12 cellular contexts compared by ENCODE assay signal in genomic region chr4:59247032-59247431, GRCh38.
DNase-seq lines count a peak whose midpoint lies in the region; ATAC-seq, FAIRE-seq and TF ChIP-seq lines count a peak whose summit lies in the region.
"Had no signal": no experiment of that assay in that cellular context is flagged by ENCODE, and none has a peak within 500 bp of the region (broad histone marks: within the 10 kb centered on the region; RNA-seq: fewer than 3 reads in every experiment).

No MANE protein-coding gene starts in this region.

- no peak overlapping the region for H4K8ac ChIP-seq in mesenchymal stem cell (ENCODE audit: low read length)

- H3K18ac ChIP-seq in mesenchymal stem cell (ENCODE audit: low read depth in 1 of 2, low read length in 2 of 2) = no peak overlapping the region

- WGBS in GM12878 (ENCODE audit: insufficient coverage, insufficient replicate concordance, low lambda C conversion rate, missing lambda C conversion rate) = 0% methylated on average over 1 of the region's 1 CpG
- no CpG with 5 or more reads among the region's 1 CpG for WGBS in mesenchymal stem cell

- no peaks in the 10 kb centered on the region for H3K79me1 ChIP-seq in mesenchymal stem cell (replicated peaks; ENCODE audit: low read length, poor library complexity, severe bottlenecking)

- RAD21 ChIA-PET in GM12878 (lab: Charles Lee; ENCODE audit: unreplicated experiment) = no interaction called here

- POLR2A ChIA-PET in GM12878 (lab: Charles Lee) = no interaction called here

- TF ChIP-seq CTCF in DND-41 (IDR thresholded peaks at IDR 0.05; ENCODE audit: borderline replicate concordance, extremely low read depth, low read length, poor library complexity, severe bottlenecking) (peak; percentile 20), LNCAP (IDR thresholded peaks at IDR 0.05) (peak; percentile 54; the same call in 1 of the 2 replicates), GM12878 (IDR thresholded peaks at IDR 0.05 in 2 of 3, conservative IDR thresholded peaks at IDR 0.05 in 1 of 3; ENCODE audit: control insufficient read depth in 2 of 3, extremely low read depth in 1 of 3, insufficient read depth in 1 of 3, low read depth in 3 of 3, low read length in 3 of 3) (no peak; a peak in 1 of 6 replicates)

- H3K4me2 ChIP-seq in DND-41 (ENCODE audit: insufficient read depth, low read length) (no peak overlapping the region), GM12878 (ENCODE audit: control insufficient read depth, insufficient read depth) (no peak overlapping the region), mesenchymal stem cell (ENCODE audit: low read length, poor library complexity, severe bottlenecking) (no peak overlapping the region)

- H3K79me2 ChIP-seq in DND-41 (ENCODE audit: insufficient read depth, low read length) = no peaks in the 10 kb centered on the region
- H3K79me2 ChIP-seq in GM12878 (ENCODE audit: control insufficient read depth, insufficient read depth, low read length) = no peaks in the 10 kb centered on the region

- in situ Hi-C loops in GM12878 (cut with MboI) = loop anchor here (10.0 kb wide), 1 partner anchor 948 kb away; no protein-coding TSS in a partner anchor

- H2BK15ac ChIP-seq in mesenchymal stem cell (ENCODE audit: low read depth, poor library complexity, severe bottlenecking) = no peak overlapping the region

- H3K9ac ChIP-seq in DND-41 (ENCODE audit: low read depth, low read length) = no peak overlapping the region
- H3K9ac ChIP-seq in GM12878 (ENCODE audit: control insufficient read depth, insufficient read depth, low read length) = no peak overlapping the region
- no peak overlapping the region for H3K9ac ChIP-seq in mesenchymal stem cell (ENCODE audit: low read length)

- intact Hi-C loops in GM12878 (cut with micrococcal nuclease; ENCODE audit: unreplicated experiment) = no loop called here

- H3K27me3 ChIP-seq in DND-41 (ENCODE audit: insufficient read depth, low read length, poor library complexity) = no peaks in the 10 kb centered on the region
- no peaks in the 10 kb centered on the region for H3K27me3 ChIP-seq in GM12878 (replicated peaks in 1 of 2; ENCODE audit: control insufficient read depth in 2 of 2, insufficient read depth in 2 of 2, low read length in 1 of 2)
- H3K27me3 ChIP-seq in mesenchymal stem cell (ENCODE audit: control insufficient read depth in 1 of 2, insufficient read depth in 1 of 2, low read length in 2 of 2) = no peaks in the 10 kb centered on the region
- H3K27me3 ChIP-seq: adrenal gland had no signal

- no peak overlapping the region for H3K14ac ChIP-seq in mesenchymal stem cell (ENCODE audit: low read length in 2 of 2)

- no peak overlapping the region for H2BK12ac ChIP-seq in mesenchymal stem cell (ENCODE audit: low read length in 2 of 2)

- TF ChIP-seq EP300 in GM12878 (IDR thresholded peaks at IDR 0.05; ENCODE audit: borderline replicate concordance in 1 of 2, control insufficient read depth in 1 of 2, low read depth in 2 of 2, low read length in 2 of 2) = no peak

- CTCF ChIA-PET in GM12878 (lab: Yijun Ruan, JAX) = interaction anchor here (3.5 kb wide), 1 partner anchor 953 kb away, joined by 15 read pairs; no protein-coding TSS in a partner anchor

- no peak overlapping the region for H2BK120ac ChIP-seq in mesenchymal stem cell (ENCODE audit: low read depth, low read length)

- H3K4me3 ChIP-seq in DND-41 (ENCODE audit: low read depth in 1 of 2, low read length in 2 of 2) (no peak overlapping the region), GM12878 (no peak overlapping the region), mesenchymal stem cell (ENCODE audit: insufficient read depth in 1 of 2, low read depth in 1 of 2, low read length in 2 of 2) (no peak overlapping the region)
- H3K4me3 ChIP-seq: adrenal gland, HAP-1 had no signal

- H2AFZ ChIP-seq in DND-41 (ENCODE audit: low read depth, low read length) (no peak overlapping the region), GM12878 (ENCODE audit: control insufficient read depth, low read depth, low read length) (no peak overlapping the region), mesenchymal stem cell (ENCODE audit: low read depth, low read length) (no peak overlapping the region)

- SMC1A ChIA-PET in GM12878 (lab: Charles Lee; ENCODE audit: uncharacterized antibody, unreplicated experiment) = no interaction called here

- no TSS peak for BruUV-seq in GM12878 (replicated peaks; lab: Mats Ljungman, UMichigan)

- H3K4me1 ChIP-seq in DND-41 (ENCODE audit: insufficient read depth, low read length) (peaks cover 8% of the 10 kb centered on the region; the same call in 1 of the 2 replicates), GM12878 (ENCODE audit: control insufficient read depth, insufficient read depth, low read length) (no peaks in the 10 kb centered on the region), mesenchymal stem cell (ENCODE audit: control insufficient read depth, insufficient read depth, low read depth, low read length) (no peaks in the 10 kb centered on the region)
- H3K4me1 ChIP-seq: adrenal gland, HAP-1 had no signal

- H3K4ac ChIP-seq in mesenchymal stem cell (ENCODE audit: low read depth in 1 of 2, low read length in 2 of 2) = no peak overlapping the region

- H3K36me3 ChIP-seq in DND-41 (ENCODE audit: insufficient read depth, low read length) = no peaks in the 10 kb centered on the region
- H3K36me3 ChIP-seq in GM12878 (ENCODE audit: control insufficient read depth in 2 of 2, insufficient read depth in 2 of 2, low read length in 1 of 2) = no peaks in the 10 kb centered on the region
- no peaks in the 10 kb centered on the region for H3K36me3 ChIP-seq in mesenchymal stem cell (ENCODE audit: control insufficient read depth in 1 of 2, insufficient read depth in 2 of 2, low read depth in 1 of 2, low read length in 2 of 2)
- H3K36me3 ChIP-seq: adrenal gland, HAP-1 had no signal

- FAIRE-seq in GM12878 (lab: Jason Lieb, UNC) = no peak

- no peak for TF ChIP-seq POLR2A in GM12878 (IDR thresholded peaks at IDR 0.05; ENCODE audit: low read depth, low read length)

- DNase-seq in DND-41 (no peak), GM12878 (ENCODE audit: low read depth, low spot score) (no peak), mesenchymal stem cell (peak; percentile 1), SW480 (ENCODE audit: low spot score) (no peak), amygdala (lab: John Stamatoyannopoulos, UW) (no peak)
- DNase-seq: adrenal gland; Calu3; stimulated activated naive B cell treated with anti-CD40 and anti-IgM and Interleukin-4, amounts not matched to agents 10 μg/mL and 1 μg/mL and 100 μg/mL, for 72 hours had no signal

- no peak overlapping the region for H2BK5ac ChIP-seq in mesenchymal stem cell (ENCODE audit: low read depth, low read length, poor library complexity, severe bottlenecking)

- ATAC-seq in DND-41 (ENCODE audit: insufficient read depth, low read depth) = no peak
- no peak for ATAC-seq in GM12878
- no peak for ATAC-seq in GM21390 (IDR thresholded peaks at IDR 0.05; ENCODE audit: unreplicated experiment)
- no peak for ATAC-seq in GM18520 (IDR thresholded peaks at IDR 0.05; ENCODE audit: unreplicated experiment)
- ATAC-seq: stimulated activated naive B cell treated with anti-CD40 and anti-IgM and Interleukin-4, amounts not matched to agents 10 μg/mL and 1 μg/mL and 100 μg/mL, for 72 hours had no signal

- 0 out of 2 replicates have a peak, but pooled peaks have one; percentile 18 for TF ChIP-seq RAD21 in GM12878 (IDR thresholded peaks at IDR 0.05; ENCODE audit: insufficient read depth, low read depth, low read length)

- no peak overlapping the region for H4K91ac ChIP-seq in mesenchymal stem cell (ENCODE audit: low read length)

- H4K20me1 ChIP-seq in DND-41 (ENCODE audit: insufficient read depth, low read length) (no peaks in the 10 kb centered on the region), GM12878 (ENCODE audit: control insufficient read depth, insufficient read depth) (no peaks in the 10 kb centered on the region)

- H3K27ac ChIP-seq in DND-41 (ENCODE audit: low read length) (no peak overlapping the region), GM12878 (ENCODE audit: control insufficient read depth, insufficient read depth) (no peak overlapping the region), mesenchymal stem cell (ENCODE audit: low read length, poor library complexity, severe bottlenecking) (no peak overlapping the region)
- H3K27ac ChIP-seq: adrenal gland had no signal

- H3K23ac ChIP-seq in mesenchymal stem cell (ENCODE audit: low read length in 2 of 2) = no peak overlapping the region

- H2AK5ac ChIP-seq in mesenchymal stem cell (ENCODE audit: low read length, severe bottlenecking) = no peak overlapping the region

- H3K9me3 ChIP-seq in DND-41 (ENCODE audit: insufficient read depth, low read length, severe bottlenecking) (no peaks in the 10 kb centered on the region), GM12878 (replicated peaks; ENCODE audit: control insufficient read depth, insufficient read depth, low read length) (no peaks in the 10 kb centered on the region), mesenchymal stem cell (ENCODE audit: control insufficient read depth, low read length) (no peaks in the 10 kb centered on the region)
- H3K9me3 ChIP-seq: adrenal gland, HAP-1 had no signal

TF ChIP-seq in GM12878, 131 proteins besides CTCF, POLR2A, EP300 and RAD21:
- TF ChIP-seq SMC3 (IDR thresholded peaks at IDR 0.05; ENCODE audit: borderline replicate concordance, low read length) (peak; percentile 31; the same call in 1 of the 2 replicates), NFIC (IDR thresholded peaks at IDR 0.05; ENCODE audit: low read depth, low read length) (no peak)

Comparison
In these comparisons a context has a peak if more than half of its experiments do, and no peak if none do; other contexts are left out.
1. CTCF ChIP-seq: peak in DND-41 (single experiment) and LNCAP (single experiment); none in GM12878 (0 of 3).